ENCODE assay signal across 8 cellular contexts in genomic region chr16:69310479-69311114, GRCh38. TPM values are rescaled to one million over a fixed set of nuclear protein-coding genes. Genes with fewer than 3 reads are reported as not detected.
DNase-seq lines count a peak whose midpoint lies in the region; ATAC-seq and TF ChIP-seq lines count a peak whose summit lies in the region.

No MANE protein-coding gene starts in this region.

- TF ChIP-seq CTCF in astrocyte of the cerebellum (IDR thresholded peaks at IDR 0.05; ENCODE audit: low read depth, low read length, missing control alignments) (no peak), lower lobe of right lung (IDR thresholded peaks at IDR 0.05) (no peak), uterus (IDR thresholded peaks at IDR 0.05) (no peak)

- no peak for DNase-seq in astrocyte of the cerebellum (ENCODE audit: low read depth)
- DNase-seq in lower lobe of right lung, result no peak
- no peak for DNase-seq in uterus
- DNase-seq in NCI-H1417 (lab: John Stamatoyannopoulos, UW), result no peak

- in situ Hi-C loops in astrocyte of the cerebellum (cut with HindIII; ENCODE audit: low sequenced_read_pairs), result no loop called here

- intact Hi-C loops in lower lobe of right lung (cut with DNase I), result no loop called here
- intact Hi-C loops in uterus (cut with DNase I; ENCODE audit: low total_unique reads), result no loop called here

- H3K4me3 ChIP-seq in astrocyte of the cerebellum (ENCODE audit: low read depth, low read length) (peak overlapping the region; percentile 34), lower lobe of right lung (peak overlapping the region; percentile 87), uterus (peak overlapping the region; percentile 19 to 45)

- no peak for TF ChIP-seq POLR2A in uterus (IDR thresholded peaks at IDR 0.05)

- peak overlapping the region; percentile 54; the same call in 1 of the 2 replicates for H3K9ac ChIP-seq in ES-I3 (ENCODE audit: low read depth, low read length)

- no peaks in the 10 kb centered on the region for H3K27me3 ChIP-seq in lower lobe of right lung (ENCODE audit: low read depth)
- H3K27me3 ChIP-seq in uterus, result no peaks in the 10 kb centered on the region

- H3K27ac ChIP-seq in lower lobe of right lung (peak overlapping the region; percentile 78), uterus (peak overlapping the region in 1 of 2 donors; percentile 74)

- H3K4me1 ChIP-seq in ES-I3 (ENCODE audit: insufficient read depth, low read length) (no peaks in the 10 kb centered on the region), lower lobe of right lung (peaks cover 23% of the 10 kb centered on the region), uterus (peaks cover 5 to 6% of the 10 kb centered on the region in 2 donors)

- no peaks in the 10 kb centered on the region; the same call in 1 of the 2 replicates for H3K36me3 ChIP-seq in ES-I3 (ENCODE audit: insufficient read depth, low read length)
- H3K36me3 ChIP-seq in lower lobe of right lung, result peaks cover 17% of the 10 kb centered on the region
- no peaks in the 10 kb centered on the region for H3K36me3 ChIP-seq in uterus

- H3K9me3 ChIP-seq in ES-I3 (ENCODE audit: control insufficient read depth, insufficient read depth, low read length) (no peaks in the 10 kb centered on the region), lower lobe of right lung (no peaks in the 10 kb centered on the region), uterus (no peaks in the 10 kb centered on the region)

- ATAC-seq in HG02885 (IDR thresholded peaks at IDR 0.05; ENCODE audit: poor library complexity, unreplicated experiment) (peak; percentile 1), lower lobe of right lung (peak in 1 of 2 donors; percentile 1), HG03457 (IDR thresholded peaks at IDR 0.05; ENCODE audit: unreplicated experiment) (no peak), GM21825 (IDR thresholded peaks at IDR 0.05; ENCODE audit: unreplicated experiment) (no peak)

RNA-seq across cellular contexts. Expression of gene VPS4A, which starts 0.6 kb away (rescaled TPM):
- total RNA-seq in lower lobe of right lung (24.5 TPM), uterus (10 to 100 TPM; 14.6 to 39.5 (median 25.0) TPM)

RNA-seq across cellular contexts. Expression of gene PDF, which starts 19.8 kb away (rescaled TPM):
- 6.3 TPM for total RNA-seq in lower lobe of right lung
- 10 to 100 TPM in 2 of 4 donors, 1 to 10 TPM in 2; 3.2 to 69.9 (median 13.2) TPM for total RNA-seq in uterus

RNA-seq across cellular contexts. Expression of gene COG8, which starts 28.8 kb away (rescaled TPM):
- 31.1 TPM for total RNA-seq in lower lobe of right lung
- total RNA-seq in uterus, result 10 to 100 TPM; 39.4 to 58.8 (median 43.0) TPM

RNA-seq across cellular contexts. Expression of gene NIP7, which starts 29.0 kb away (rescaled TPM):
- total RNA-seq in lower lobe of right lung, result 18.7 TPM
- 10 to 100 TPM in 3 of 4 donors, 1 to 10 TPM in 1; 6.2 to 21.7 (median 16.9) TPM for total RNA-seq in uterus

RNA-seq across cellular contexts. Expression of gene TMED6, which starts 41.0 kb away (rescaled TPM):
- total RNA-seq in lower lobe of right lung (0.77 TPM), uterus (under 1 TPM in 1 of 4 donors, not detected in 3; 0.98 TPM)

Comparison
In these comparisons a context has a peak if more than half of its experiments do, and no peak if none do; other contexts are left out.
1. H3K4me3 ChIP-seq: peak in every context shown above with its lines; median percentile 87 in lower lobe of right lung; 34 in astrocyte of the cerebellum; 32 in uterus.